18 cellular contexts compared by ENCODE assay signal in the genomic region with DNA sequence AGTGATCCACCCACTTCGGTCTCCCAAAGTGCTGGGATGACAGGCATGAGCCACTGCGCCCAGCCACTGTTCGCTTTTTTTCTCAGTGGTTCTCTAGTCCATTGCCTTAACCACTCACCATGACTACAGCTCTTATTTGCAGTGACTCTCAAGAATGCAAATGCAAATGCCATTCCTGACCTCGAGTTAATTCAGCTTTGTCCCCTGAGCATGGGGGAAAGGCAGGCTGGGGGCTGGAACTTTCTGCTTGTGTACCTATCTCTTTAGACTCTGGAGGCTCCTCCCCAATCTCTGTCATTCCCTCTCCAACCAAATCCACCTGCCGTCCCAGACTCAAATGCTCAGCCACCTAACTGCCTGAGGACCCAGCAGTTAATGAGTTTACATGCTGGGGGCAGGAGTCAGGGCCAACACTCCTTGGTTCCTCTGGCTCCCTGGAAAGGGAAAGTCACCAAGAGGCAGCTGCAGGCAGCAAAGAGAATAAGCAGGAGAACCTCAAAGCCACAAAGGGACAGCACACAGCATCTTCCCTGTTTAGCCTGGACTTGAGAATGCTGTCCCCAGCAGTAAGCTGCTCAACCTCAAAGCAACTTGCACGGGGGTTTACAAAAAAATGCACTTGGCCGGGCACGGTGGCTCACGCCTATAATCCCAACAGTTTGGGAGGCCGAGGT. TPM values are rescaled to one million over a fixed set of nuclear protein-coding genes. Genes with fewer than 3 reads are reported as not detected.
A peak's percentile ranks its signal among the peaks of the same experiment; 100 is the strongest.
DNase-seq lines count a peak whose midpoint lies in the region; ATAC-seq and TF ChIP-seq lines count a peak whose summit lies in the region.
"Had no signal": no experiment of that assay in that cellular context is flagged by ENCODE, and none has a peak within 500 bp of the region (broad histone marks: within the 10 kb centered on the region; RNA-seq: fewer than 3 reads in every experiment).

No MANE protein-coding gene starts in this region.

- WGBS in mesendoderm (ENCODE audit: extremely low coverage, insufficient coverage, low lambda C conversion rate), result no CpG with 5 or more reads among the region's 10 CpGs

- H3K4me2 ChIP-seq in mesendoderm (ENCODE audit: low read length), result no peak overlapping the region

- H3K36me3 ChIP-seq in mesendoderm (ENCODE audit: control insufficient read depth, insufficient read depth, low read length), result no peaks in the 10 kb centered on the region
- no peaks in the 10 kb centered on the region for H3K36me3 ChIP-seq in vagina
- H3K36me3 ChIP-seq: BE2C, right atrium auricular region had no signal

- H3K79me1 ChIP-seq in mesendoderm (ENCODE audit: low read length), result no peaks in the 10 kb centered on the region

- no peak overlapping the region for H3K9ac ChIP-seq in mesendoderm (ENCODE audit: low read length)

- no peaks in the 10 kb centered on the region for H3K36me3 Mint-ChIP-seq in CD4-positive, alpha-beta T cell (ENCODE audit: low read depth)
- no peaks in the 10 kb centered on the region for H3K36me3 Mint-ChIP-seq in activated CD4-positive, alpha-beta T cell treated with anti-CD3 and anti-CD28 coated beads, Interleukin-2, amount 10 ng/mL, durations not matched to agents 7 days and 5 days (ENCODE audit: low read depth)

- H2BK5ac ChIP-seq in mesendoderm (ENCODE audit: low read length), result no peak overlapping the region

- H4K8ac ChIP-seq in mesendoderm (ENCODE audit: low read depth, low read length), result no peak overlapping the region

- DNase-seq in DMS114 treated with DMSO at 0.1 percent for 48 hours (lab: John Stamatoyannopoulos, UW; ENCODE audit: unreplicated experiment), result peak; percentile 28
- DNase-seq in NCI-H187 (lab: John Stamatoyannopoulos, UW), result peak; percentile 66 to 74
- peak; percentile 84 for DNase-seq in ecto neural progenitor cell (ENCODE audit: low spot score)
- DNase-seq in mesendoderm, result peak; percentile 95
- no peak for DNase-seq in vagina (ENCODE audit: extremely low spot score in 2 of 2)
- DNase-seq in CD4-positive, alpha-beta T cell, result no peak
- no peak for DNase-seq in activated CD4-positive, alpha-beta T cell treated with anti-CD3 and anti-CD28 coated beads, Interleukin-2, amount 10 ng/mL, durations not matched to agents 7 days and 5 days
- DNase-seq: activated CD4-positive, alpha-beta T cell treated with anti-CD3 and anti-CD28 coated beads, Interleukin-2, amount 50 U/mL, for 4 hours; activated naive CD4-positive, alpha-beta T cell; BE2C; GOT3; mammary epithelial cell; NK-92 treated with Interleukin-12 subunit alpha and Interleukin-12 subunit beta, amount 100 ng/mL, for 24 hours; testis had no signal

- POLR2A ChIA-PET in CD4-positive, alpha-beta T cell (lab: Charles Lee), result no interaction called here
- POLR2A ChIA-PET in activated CD4-positive, alpha-beta T cell treated with anti-CD3 and anti-CD28 coated beads, Interleukin-2, amount 10 ng/mL, durations not matched to agents 7 days and 5 days (lab: Charles Lee), result no interaction called here

- intact Hi-C loops in vagina (cut with DNase I), result loop anchor here (5.0 kb wide), 1 partner anchor 386 kb away; no protein-coding TSS in a partner anchor
- intact Hi-C loops in CD4-positive, alpha-beta T cell (cut with DNase I, micrococcal nuclease), result loop anchor here (10.0 kb wide), 2 partner anchors 118 to 258 kb away; a partner anchor contains a TSS

- H3K27ac Mint-ChIP-seq in CD4-positive, alpha-beta T cell, result no peak overlapping the region
- no peak overlapping the region for H3K27ac Mint-ChIP-seq in activated CD4-positive, alpha-beta T cell treated with anti-CD3 and anti-CD28 coated beads, Interleukin-2, amount 10 ng/mL, durations not matched to agents 7 days and 5 days

- no peak overlapping the region for H2BK120ac ChIP-seq in mesendoderm (ENCODE audit: low read depth, low read length)

- no peak for TF ChIP-seq POLR2A in vagina (IDR thresholded peaks at IDR 0.05)

- H3K9me3 Mint-ChIP-seq in CD4-positive, alpha-beta T cell, result no peaks in the 10 kb centered on the region
- H3K9me3 Mint-ChIP-seq in activated CD4-positive, alpha-beta T cell treated with anti-CD3 and anti-CD28 coated beads, Interleukin-2, amount 10 ng/mL, durations not matched to agents 7 days and 5 days, result no peaks in the 10 kb centered on the region

- no peak for TF ChIP-seq CTCF in vagina (IDR thresholded peaks at IDR 0.05)
- TF ChIP-seq CTCF in CD4-positive, alpha-beta T cell (IDR thresholded peaks at IDR 0.05), result no peak

- no peaks in the 10 kb centered on the region for H3K79me2 ChIP-seq in mesendoderm (ENCODE audit: control insufficient read depth, insufficient read depth, low read length)

- H3K4ac ChIP-seq in mesendoderm (ENCODE audit: low read depth, low read length), result no peak overlapping the region

- H3K27me3 Mint-ChIP-seq in CD4-positive, alpha-beta T cell, result no peaks in the 10 kb centered on the region
- H3K27me3 Mint-ChIP-seq in activated CD4-positive, alpha-beta T cell treated with anti-CD3 and anti-CD28 coated beads, Interleukin-2, amount 10 ng/mL, durations not matched to agents 7 days and 5 days, result no peaks in the 10 kb centered on the region

- H2BK15ac ChIP-seq in mesendoderm (replicated peaks; ENCODE audit: low read depth), result no peak overlapping the region

- no peak overlapping the region for H3K4me3 Mint-ChIP-seq in CD4-positive, alpha-beta T cell
- H3K4me3 Mint-ChIP-seq in activated CD4-positive, alpha-beta T cell treated with anti-CD3 and anti-CD28 coated beads, Interleukin-2, amount 10 ng/mL, durations not matched to agents 7 days and 5 days, result no peak overlapping the region

- no peak overlapping the region for H2AK5ac ChIP-seq in mesendoderm (ENCODE audit: low read length)

- H3K56ac ChIP-seq in mesendoderm (ENCODE audit: low read length), result no peak overlapping the region

- H4K5ac ChIP-seq in mesendoderm (ENCODE audit: low read length), result no peak overlapping the region

- H3K27me3 ChIP-seq in mesendoderm (ENCODE audit: insufficient read depth, low read length, poor library complexity) (no peaks in the 10 kb centered on the region), vagina (no peaks in the 10 kb centered on the region)
- H3K27me3 ChIP-seq in CD4-positive, alpha-beta T cell (ENCODE audit: control insufficient read depth, insufficient read depth, low read length), result no peaks in the 10 kb centered on the region
- H3K27me3 ChIP-seq: BE2C, right atrium auricular region, testis had no signal

- CTCF ChIA-PET in CD4-positive, alpha-beta T cell (lab: Charles Lee), result interaction anchor here (1.4 to 1.9 kb wide), 5 partner anchors 11 to 326 kb away, joined by 3 to 10 read pairs (median 9); no protein-coding TSS in a partner anchor
- CTCF ChIA-PET in activated CD4-positive, alpha-beta T cell treated with anti-CD3 and anti-CD28 coated beads, Interleukin-2, amount 10 ng/mL, durations not matched to agents 7 days and 5 days (lab: Charles Lee), result interaction anchor here (0.6 to 1.8 kb wide), 11 partner anchors 10 to 321 kb away, joined by 3 to 15 read pairs (median 4); no protein-coding TSS in a partner anchor

- no peaks in the 10 kb centered on the region for H3K9me3 ChIP-seq in vagina
- H3K9me3 ChIP-seq in CD4-positive, alpha-beta T cell (ENCODE audit: control insufficient read depth, low read length), result no peaks in the 10 kb centered on the region
- H3K9me3 ChIP-seq: BE2C, right atrium auricular region, testis had no signal

- H3K4me1 Mint-ChIP-seq in CD4-positive, alpha-beta T cell (ENCODE audit: low read depth), result no peaks in the 10 kb centered on the region
- peaks cover 8% of the 10 kb centered on the region for H3K4me1 Mint-ChIP-seq in activated CD4-positive, alpha-beta T cell treated with anti-CD3 and anti-CD28 coated beads, Interleukin-2, amount 10 ng/mL, durations not matched to agents 7 days and 5 days

- H3K4me3 ChIP-seq in mesendoderm (ENCODE audit: low read length) (no peak overlapping the region), vagina (no peak overlapping the region)
- H3K4me3 ChIP-seq: coronary artery, right atrium auricular region, testis had no signal

- H3K4me1 ChIP-seq in mesendoderm (ENCODE audit: control insufficient read depth, low read depth, low read length) (no peaks in the 10 kb centered on the region), vagina (peaks cover 7% of the 10 kb centered on the region)
- H3K4me1 ChIP-seq: BE2C, right atrium auricular region, testis had no signal

- H3K27ac ChIP-seq in mesendoderm (ENCODE audit: low read depth, low read length) (no peak overlapping the region), vagina (no peak overlapping the region)
- no peak overlapping the region for H3K27ac ChIP-seq in CD4-positive, alpha-beta T cell (ENCODE audit: low read depth, low read length)
- H3K27ac ChIP-seq: coronary artery, right atrium auricular region, testis had no signal

- no peak for ATAC-seq in HG02970 (IDR thresholded peaks at IDR 0.05; ENCODE audit: low FRiP score, unreplicated experiment)
- no peak for ATAC-seq in CD4-positive, alpha-beta T cell (ENCODE audit: poor library complexity)

- no peak overlapping the region for H3K18ac ChIP-seq in mesendoderm (ENCODE audit: low read length)

- no peak overlapping the region for H3K23ac ChIP-seq in mesendoderm (ENCODE audit: low read length)

RNA-seq across cellular contexts. Expression of a gene that starts 5.3 kb away (rescaled TPM):
- polyA plus RNA-seq in mesendoderm (2013, experiment 1 of 2), result not detected
- polyA plus RNA-seq in mesendoderm (2013, experiment 2 of 2), result not detected
- not detected for total RNA-seq in vagina
- total RNA-seq in CD4-positive, alpha-beta T cell, result not detected
- not detected for total RNA-seq in activated CD4-positive, alpha-beta T cell treated with anti-CD3 and anti-CD28 coated beads, Interleukin-2, amount 10 ng/mL, durations not matched to agents 7 days and 5 days
- total RNA-seq: fibroblast of villous mesenchyme, mammary epithelial cell, right atrium auricular region had no signal
- polyA plus RNA-seq: mammary epithelial cell had no signal

RNA-seq across cellular contexts. Expression of a gene that starts 43.3 kb away (rescaled TPM):
- polyA plus RNA-seq in mesendoderm (2013, experiment 1 of 2), result 21.3 TPM
- 21.8 TPM for polyA plus RNA-seq in mesendoderm (2013, experiment 2 of 2)
- 7.4 TPM for total RNA-seq in vagina
- total RNA-seq in CD4-positive, alpha-beta T cell, result 10 to 100 TPM; 14.4 to 15.8 TPM
- total RNA-seq in activated CD4-positive, alpha-beta T cell treated with anti-CD3 and anti-CD28 coated beads, Interleukin-2, amount 10 ng/mL, durations not matched to agents 7 days and 5 days, result 10 to 100 TPM; 17.6 to 20.2 TPM

Comparison
In these comparisons a context has a peak if more than half of its experiments do, and no peak if none do; other contexts are left out.
1. DNase-seq: peak in DMS114 treated with DMSO at 0.1 percent for 48 hours (single experiment), NCI-H187 (2 of 2), ecto neural progenitor cell (single experiment) and mesendoderm (single experiment); none in vagina (0 of 2), CD4-positive, alpha-beta T cell (0 of 10) and activated CD4-positive, alpha-beta T cell treated with anti-CD3 and anti-CD28 coated beads, Interleukin-2, amount 10 ng/mL, durations not matched to agents 7 days and 5 days (single experiment).